In the genomic region with DNA sequence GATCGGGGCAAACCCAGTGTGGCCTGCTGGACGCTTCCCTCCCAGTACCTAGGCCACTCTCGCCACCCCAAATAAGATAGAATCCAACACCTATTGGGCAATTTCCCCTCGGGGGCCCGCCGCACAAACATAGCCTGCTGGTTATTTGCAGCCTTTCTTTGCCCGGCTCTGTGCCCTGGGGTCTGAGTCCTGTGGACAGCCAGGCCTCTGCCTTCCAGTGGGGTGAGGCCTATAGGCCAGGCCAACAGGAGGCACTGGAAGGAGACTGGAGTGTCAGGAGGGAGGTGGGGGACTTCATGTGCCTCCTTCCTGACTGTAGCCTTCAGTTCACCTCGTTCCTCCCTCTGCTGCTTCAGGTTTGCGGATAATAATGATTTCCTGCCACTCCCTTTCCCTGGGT, we compare ENCODE assay signal across 25 cellular contexts. TPM values are rescaled to one million over a fixed set of nuclear protein-coding genes. Genes with fewer than 3 reads are reported as not detected.
"Had no signal": no experiment of that assay in that cellular context is flagged by ENCODE, and none has a peak within 500 bp of the region (broad histone marks: within the 10 kb centered on the region; RNA-seq: fewer than 3 reads in every experiment).

No MANE protein-coding gene starts in this region.

- H3K27me3 ChIP-seq: ascending aorta, neutrophil, pancreas, right lobe of liver, testis had no signal

- DNase-seq: activated CD4-positive, alpha-beta T cell treated with anti-CD3 and anti-CD28 coated beads, Interleukin-2, amount 50 U/mL, for 1 hour; activated CD4-positive, CD25-positive, alpha-beta regulatory T cell treated with anti-CD3 and anti-CD28 coated beads, Interleukin-2, amount 50 U/mL, for 72 hours; activated CD8-positive, alpha-beta memory T cell treated with anti-CD3 and anti-CD28 coated beads for 24 hours; activated CD8-positive, alpha-beta memory T cell treated with anti-CD3 and anti-CD28 coated beads, Interleukin-2, amount 50 U/mL, for 48 hours; activated effector memory CD4-positive, alpha-beta T cell treated with anti-CD3 and anti-CD28 coated beads, Interleukin-2, amount 50 U/mL, for 16 hours; activated naive CD4-positive, alpha-beta T cell treated with anti-CD3 and anti-CD28 coated beads, Interleukin-2, amount 50 U/mL, for 16 hours; activated T-cell treated with anti-CD3 and anti-CD28 coated beads, Interleukin-2, amount 50 U/mL, for 72 hours; cerebellar nuclear complex; effector memory CD4-positive, alpha-beta T cell; foreskin fibroblast; right lobe of liver; stimulated activated CD4-positive, alpha-beta T cell treated with anti-CD3 and anti-CD28 coated beads, Interleukin-4, amount 100 ng/mL, for 1 hour; stimulated activated naive CD8-positive, alpha-beta T cell treated with anti-CD3 and anti-CD28 coated beads, Interleukin-15, amount 100 ng/mL, for 72 hours; T1000; testis had no signal

- H3K4me1 Mint-ChIP-seq: stimulated activated naive CD8-positive, alpha-beta T cell treated with anti-CD3 and anti-CD28 coated beads, Interleukin-15, amount 100 ng/mL, for 72 hours had no signal

- H3K9me3 ChIP-seq: ascending aorta, neutrophil, pancreas, right lobe of liver, testis had no signal

- H3K9me3 Mint-ChIP-seq: activated T-cell treated with anti-CD3 and anti-CD28 coated beads, Interleukin-2, amount 50 U/mL, for 72 hours; mesothelial cell of epicardium; natural killer cell treated with Interleukin-12 subunit alpha and Interleukin-12 subunit beta and Interleukin-15 and Interleukin-18, amount 100 ng/mL, for 72 hours; stimulated activated naive CD8-positive, alpha-beta T cell treated with anti-CD3 and anti-CD28 coated beads, Interleukin-15, amount 100 ng/mL, for 72 hours had no signal

- H3K4me2 ChIP-seq: smooth muscle cell had no signal

- H3K27me3 Mint-ChIP-seq: natural killer cell treated with Interleukin-12 subunit alpha and Interleukin-12 subunit beta and Interleukin-15 and Interleukin-18, amount 100 ng/mL, for 72 hours had no signal

- H3K4me3 ChIP-seq: ascending aorta, lung, pancreas, right lobe of liver, smooth muscle cell, testis had no signal

- H3K36me3 Mint-ChIP-seq: natural killer cell treated with Interleukin-12 subunit alpha and Interleukin-12 subunit beta and Interleukin-15 and Interleukin-18, amount 100 ng/mL, for 72 hours had no signal

- ATAC-seq: activated T-cell treated with anti-CD3 and anti-CD28 coated beads, Interleukin-2, amount 50 U/mL, for 72 hours; natural killer cell treated with Interleukin-12 subunit alpha and Interleukin-12 subunit beta and Interleukin-15 and Interleukin-18, amount 100 ng/mL, for 72 hours; right lobe of liver; stimulated activated naive CD8-positive, alpha-beta T cell treated with anti-CD3 and anti-CD28 coated beads, Interleukin-15, amount 100 ng/mL, for 72 hours had no signal

- H3K27ac ChIP-seq: ascending aorta, neutrophil, pancreas, right lobe of liver, testis had no signal

- H3K36me3 ChIP-seq: neutrophil had no signal

- H3K4me1 ChIP-seq: ascending aorta, pancreas, right lobe of liver, testis had no signal

- H3K27ac Mint-ChIP-seq: activated T-cell treated with anti-CD3 and anti-CD28 coated beads, Interleukin-2, amount 50 U/mL, for 72 hours; mesothelial cell of epicardium; natural killer cell treated with Interleukin-12 subunit alpha and Interleukin-12 subunit beta and Interleukin-15 and Interleukin-18, amount 100 ng/mL, for 72 hours; stimulated activated naive CD8-positive, alpha-beta T cell treated with anti-CD3 and anti-CD28 coated beads, Interleukin-15, amount 100 ng/mL, for 72 hours had no signal

- H3K4me3 Mint-ChIP-seq: activated T-cell treated with anti-CD3 and anti-CD28 coated beads, Interleukin-2, amount 50 U/mL, for 72 hours; mesothelial cell of epicardium; natural killer cell treated with Interleukin-12 subunit alpha and Interleukin-12 subunit beta and Interleukin-15 and Interleukin-18, amount 100 ng/mL, for 72 hours; stimulated activated naive CD8-positive, alpha-beta T cell treated with anti-CD3 and anti-CD28 coated beads, Interleukin-15, amount 100 ng/mL, for 72 hours had no signal

RNA-seq across cellular contexts. Expression of a gene that starts 47.4 kb away (rescaled TPM):
- total RNA-seq: activated T-cell treated with anti-CD3 and anti-CD28 coated beads, Interleukin-2, amount 50 U/mL, for 72 hours; ascending aorta; glomerular endothelial cell; lung; mesothelial cell of epicardium; natural killer cell treated with Interleukin-12 subunit alpha and Interleukin-12 subunit beta and Interleukin-15 and Interleukin-18, amount 100 ng/mL, for 72 hours; pancreas; right lobe of liver; smooth muscle cell; T-helper 1 cell treated with Interleukin-12 subunit alpha and Interleukin-12 subunit beta and Interleukin-4 antibody, amounts not matched to agents 30 ng/mL and 1 ng/mL, for 36 hours; ureter had no signal

RNA-seq across cellular contexts. Expression of a gene that starts 54.3 kb away (rescaled TPM):
- total RNA-seq: ascending aorta had no signal
